Comparison of ENCODE assay signal across 8 cellular contexts in the genomic region with DNA sequence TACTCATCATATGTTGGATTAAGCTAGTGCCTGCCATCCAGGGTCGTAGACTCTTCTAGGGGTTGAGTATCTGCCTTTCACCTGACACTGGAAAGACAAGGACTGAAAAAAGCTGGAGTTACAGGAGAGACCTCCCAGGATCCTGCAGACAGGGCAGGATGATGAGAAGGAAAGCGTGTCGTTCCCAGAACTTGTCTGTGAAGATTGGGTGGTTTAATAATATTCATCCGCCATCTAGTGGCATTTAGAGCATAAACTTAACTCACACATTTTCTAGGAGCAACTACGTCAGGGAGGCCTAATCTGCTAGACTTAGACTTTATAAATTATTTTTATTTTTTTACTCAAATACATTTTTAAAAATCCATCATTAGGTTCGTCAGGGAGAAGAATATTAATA. TPM values are rescaled to one million over a fixed set of nuclear protein-coding genes. Genes with fewer than 3 reads are reported as not detected.
DNase-seq lines count a peak whose midpoint lies in the region; ATAC-seq and TF ChIP-seq lines count a peak whose summit lies in the region.

No MANE protein-coding gene starts in this region.

- H3K4me3 ChIP-seq in AG04450 (ENCODE audit: low read depth, low read length), result no peak overlapping the region
- H3K4me3 ChIP-seq in KMS-11 (IDR thresholded peaks at IDR 0.05; ENCODE audit: insufficient read depth, low read depth, low read length), result no peak overlapping the region
- H3K4me3 ChIP-seq in parathyroid adenoma (ENCODE audit: low read depth, low read length), result no peak overlapping the region

- CTCF ChIA-PET in AG04450 (lab: Charles Lee), result interaction anchor here (0.6 to 7.9 kb wide), 13 partner anchors 10 to 397 kb away, joined by 3 to 147 read pairs (median 4); partner anchors contain the start of gene DCLRE1A

- H3K27ac ChIP-seq in AG04450 (ENCODE audit: low read depth, low read length) (no peak overlapping the region), KMS-11 (no peak overlapping the region), parathyroid adenoma (no peak overlapping the region)

- H3K79me2 ChIP-seq in KMS-11 (ENCODE audit: insufficient read depth, low read depth), result no peaks in the 10 kb centered on the region
- no peaks in the 10 kb centered on the region for H3K79me2 ChIP-seq in parathyroid adenoma

- H3K4me1 Mint-ChIP-seq in activated CD4-positive, alpha-beta T cell treated with anti-CD3 and anti-CD28 coated beads, Interleukin-2, amount 10 ng/mL, durations not matched to agents 24 days and 14 days, result peaks cover 18% of the 10 kb centered on the region

- H3K4me3 Mint-ChIP-seq in activated CD4-positive, alpha-beta T cell treated with anti-CD3 and anti-CD28 coated beads, Interleukin-2, amount 10 ng/mL, durations not matched to agents 24 days and 14 days, result no peak overlapping the region

- H3K9me3 ChIP-seq in AG04450 (ENCODE audit: control insufficient read depth, insufficient read depth, low read length) (no peaks in the 10 kb centered on the region), parathyroid adenoma (ENCODE audit: control insufficient read depth, low read length) (no peaks in the 10 kb centered on the region)

- H2AFZ ChIP-seq in KMS-11 (ENCODE audit: low read depth), result no peak overlapping the region
- H2AFZ ChIP-seq in parathyroid adenoma, result peak overlapping the region; percentile 49

- H3K27me3 ChIP-seq in AG04450 (ENCODE audit: control insufficient read depth, insufficient read depth, low read length) (peaks cover 15% of the 10 kb centered on the region), KMS-11 (ENCODE audit: insufficient read depth, low read depth) (no peaks in the 10 kb centered on the region), parathyroid adenoma (ENCODE audit: control insufficient read depth, insufficient read depth, low read length) (no peaks in the 10 kb centered on the region)

- no peak overlapping the region for H3K27ac Mint-ChIP-seq in activated CD4-positive, alpha-beta T cell treated with anti-CD3 and anti-CD28 coated beads, Interleukin-2, amount 10 ng/mL, durations not matched to agents 24 days and 14 days

- intact Hi-C loops in activated CD4-positive, alpha-beta T cell treated with anti-CD3 and anti-CD28 coated beads, Interleukin-2, amount 10 ng/mL, durations not matched to agents 24 days and 14 days (cut with micrococcal nuclease), result loop anchor here (1.0 to 5.0 kb wide), 3 partner anchors 251 to 396 kb away; partner anchors contain the start of genes DCLRE1A and NHLRC2

- H3K36me3 ChIP-seq in KMS-11 (ENCODE audit: insufficient read depth) (no peaks in the 10 kb centered on the region), parathyroid adenoma (ENCODE audit: control insufficient read depth, insufficient read depth, low read length) (no peaks in the 10 kb centered on the region)

- H3K4me2 ChIP-seq in KMS-11, result no peak overlapping the region
- no peak overlapping the region for H3K4me2 ChIP-seq in parathyroid adenoma (ENCODE audit: low read length)

- H3K27me3 Mint-ChIP-seq in activated CD4-positive, alpha-beta T cell treated with anti-CD3 and anti-CD28 coated beads, Interleukin-2, amount 10 ng/mL, durations not matched to agents 24 days and 14 days, result peaks cover 50% of the 10 kb centered on the region

- no peak for ATAC-seq in GM19397 (IDR thresholded peaks at IDR 0.05; ENCODE audit: unreplicated experiment)

- H3K4me1 ChIP-seq in KMS-11 (ENCODE audit: low read depth, poor library complexity, severe bottlenecking) (peaks cover 6% of the 10 kb centered on the region), parathyroid adenoma (no peaks in the 10 kb centered on the region)

- no peaks in the 10 kb centered on the region for H4K20me1 ChIP-seq in KMS-11 (ENCODE audit: insufficient read depth)

- H3K9ac ChIP-seq in KMS-11 (no peak overlapping the region), parathyroid adenoma (no peak overlapping the region)

- TF ChIP-seq CTCF in AG04450 (IDR thresholded peaks at IDR 0.05; ENCODE audit: low read depth, low read length), result peak; percentile 57
- peak; percentile 23; the same call in 1 of the 2 replicates for TF ChIP-seq CTCF in GM12874 (IDR thresholded peaks at IDR 0.05; ENCODE audit: insufficient read depth, low read depth, low read length)
- peak; percentile 71 for TF ChIP-seq CTCF in KMS-11 (conservative IDR thresholded peaks at IDR 0.05; ENCODE audit: low read depth, low read length)
- peak; percentile 57 for TF ChIP-seq CTCF in parathyroid adenoma (IDR thresholded peaks at IDR 0.05)

- no peaks in the 10 kb centered on the region for H3K9me3 Mint-ChIP-seq in activated CD4-positive, alpha-beta T cell treated with anti-CD3 and anti-CD28 coated beads, Interleukin-2, amount 10 ng/mL, durations not matched to agents 24 days and 14 days

- DNase-seq in AG04450 (ENCODE audit: low read depth, low spot score) (peak; percentile 11), SKM-1 (lab: John Stamatoyannopoulos, UW; ENCODE audit: unreplicated experiment) (peak; percentile 46), fibroblast of peridontal ligament (ENCODE audit: extremely low read depth) (peak; percentile 81)
- DNase-seq in activated CD4-positive, alpha-beta T cell treated with anti-CD3 and anti-CD28 coated beads, Interleukin-2, amount 10 ng/mL, durations not matched to agents 24 days and 14 days, result no peak

- H3K36me3 Mint-ChIP-seq in activated CD4-positive, alpha-beta T cell treated with anti-CD3 and anti-CD28 coated beads, Interleukin-2, amount 10 ng/mL, durations not matched to agents 24 days and 14 days (ENCODE audit: low read depth), result no peaks in the 10 kb centered on the region

- POLR2A ChIA-PET in AG04450 (lab: Yijun Ruan, JAX), result no interaction called here

RNA-seq across cellular contexts. Expression of gene ADRB1, which starts 59.6 kb away (rescaled TPM):
- not detected in 2 replicates for polyA plus RNA-seq in AG04450 (2011; rRNA removed)
- polyA minus RNA-seq in AG04450 (2011; rRNA and poly(A)+ RNA removed), result not detected in 2 replicates
- not detected in 2 replicates for total RNA-seq in activated CD4-positive, alpha-beta T cell treated with anti-CD3 and anti-CD28 coated beads, Interleukin-2, amount 10 ng/mL, durations not matched to agents 24 days and 14 days
